Comparison of ENCODE assay signal across 9 cellular contexts in genomic region chr1:154423303-154423987, GRCh38. TPM values are rescaled to one million over a fixed set of nuclear protein-coding genes. Genes with fewer than 3 reads are reported as not detected.
DNase-seq lines count a peak whose midpoint lies in the region; ATAC-seq and TF ChIP-seq lines count a peak whose summit lies in the region.
"Had no signal": no experiment of that assay in that cellular context is flagged by ENCODE, and none has a peak within 500 bp of the region (broad histone marks: within the 10 kb centered on the region; RNA-seq: fewer than 3 reads in every experiment).

No MANE protein-coding gene starts in this region.

- no peaks in the 10 kb centered on the region for H3K9me3 ChIP-seq in A673 (ENCODE audit: low read depth, low read length, poor library complexity, severe bottlenecking)
- no peaks in the 10 kb centered on the region for H3K9me3 ChIP-seq in naive thymus-derived CD4-positive, alpha-beta T cell (ENCODE audit: control insufficient read depth in 2 of 3, low read length in 3 of 3)

- TF ChIP-seq CTCF in A673 (conservative IDR thresholded peaks at IDR 0.05; ENCODE audit: low read depth, low read length) (no peak), GM20000 (IDR thresholded peaks at IDR 0.05; ENCODE audit: extremely low read depth, missing control alignments) (no peak)

- H3K27ac Mint-ChIP-seq in naive thymus-derived CD4-positive, alpha-beta T cell: peak overlapping the region in 8 of 9 donors; percentile 58 to 97 (median 84)

- peak overlapping the region in 9 of 10 donors; percentile 25 to 79 (median 52) for H3K4me3 Mint-ChIP-seq in naive thymus-derived CD4-positive, alpha-beta T cell

- H3K36me3 Mint-ChIP-seq in naive thymus-derived CD4-positive, alpha-beta T cell: peaks cover 0 to 31% (median 8%) of the 10 kb centered on the region in 5 donors

- intact Hi-C loops in A673 (cut with micrococcal nuclease; ENCODE audit: unreplicated experiment): no loop called here
- intact Hi-C loops in naive thymus-derived CD4-positive, alpha-beta T cell (cut with micrococcal nuclease): no loop called here

- no peaks in the 10 kb centered on the region for H3K9me3 Mint-ChIP-seq in naive thymus-derived CD4-positive, alpha-beta T cell

- no TSS peak for BruUV-seq in A673 (replicated peaks; lab: Mats Ljungman, UMichigan)

- H3K4me1 Mint-ChIP-seq in naive thymus-derived CD4-positive, alpha-beta T cell: peaks cover 30 to 96% (median 87%) of the 10 kb centered on the region in 7 donors

- H3K27ac ChIP-seq in A673 (ENCODE audit: low read depth, low read length, poor library complexity, severe bottlenecking) (peak overlapping the region; percentile 68), cingulate gyrus (ENCODE audit: low read depth, low read length) (peak overlapping the region; percentile 67)
- peak overlapping the region; percentile 40 for H3K27ac ChIP-seq in naive thymus-derived CD4-positive, alpha-beta T cell (ENCODE audit: low read depth, low read length)

- CTCF ChIA-PET in A673 (lab: Charles Lee): no interaction called here
- CTCF ChIA-PET in naive thymus-derived CD4-positive, alpha-beta T cell (lab: Charles Lee): interaction anchor here (0.7 to 1.0 kb wide), 3 partner anchors 18 to 150 kb away, joined by 3 read pairs; no protein-coding TSS in a partner anchor

- no peak overlapping the region for H3K4me3 ChIP-seq in A673 (ENCODE audit: low read depth, low read length, poor library complexity, severe bottlenecking)
- no peak overlapping the region for H3K4me3 ChIP-seq in naive thymus-derived CD4-positive, alpha-beta T cell (ENCODE audit: low read length)

- DNase-seq in A673 (ENCODE audit: low spot score) (peak; percentile 72), HT1080 (ENCODE audit: low read depth) (peak; percentile 73), NCI-H1694 treated with DMSO at 0.1 percent for 48 hours (lab: John Stamatoyannopoulos, UW) (no peak), GM20000 (ENCODE audit: low spot score) (no peak)
- DNase-seq in naive thymus-derived CD4-positive, alpha-beta T cell: no peak
- DNase-seq: islet precursor cell had no signal

- ATAC-seq in naive thymus-derived CD4-positive, alpha-beta T cell: no peak
- no peak for ATAC-seq in GM21576 (IDR thresholded peaks at IDR 0.05; ENCODE audit: unreplicated experiment)
- no peak for ATAC-seq in HG03469 (IDR thresholded peaks at IDR 0.05; ENCODE audit: unreplicated experiment)

- H3K36me3 ChIP-seq in A673 (ENCODE audit: insufficient read depth, low read length, poor library complexity, severe bottlenecking): no peaks in the 10 kb centered on the region
- peaks cover 0 to 20% (median 0%) of the 10 kb centered on the region in 3 experiments for H3K36me3 ChIP-seq in naive thymus-derived CD4-positive, alpha-beta T cell (ENCODE audit: control insufficient read depth in 2 of 3, insufficient read depth in 3 of 3, low read length in 3 of 3)

- no peaks in the 10 kb centered on the region for H3K27me3 ChIP-seq in A673 (replicated peaks; ENCODE audit: insufficient read depth, low read depth, low read length, poor library complexity)
- H3K27me3 ChIP-seq in naive thymus-derived CD4-positive, alpha-beta T cell (ENCODE audit: control insufficient read depth in 2 of 2, insufficient read depth in 2 of 2, low read length in 2 of 2): no peaks in the 10 kb centered on the region

- no peaks in the 10 kb centered on the region for H3K27me3 Mint-ChIP-seq in naive thymus-derived CD4-positive, alpha-beta T cell

- POLR2A ChIA-PET in A673 (lab: Charles Lee; ENCODE audit: low non-redundant PET): interaction anchor here (0.6 to 0.7 kb wide), 2 partner anchors 13 to 24 kb away, joined by 4 to 7 read pairs; no protein-coding TSS in a partner anchor
- POLR2A ChIA-PET in naive thymus-derived CD4-positive, alpha-beta T cell (lab: Charles Lee): interaction anchor here (0.6 to 2.4 kb wide), 5 partner anchors 13 to 209 kb away, joined by 3 to 15 read pairs (median 5); no protein-coding TSS in a partner anchor

- peaks cover 17% of the 10 kb centered on the region for H3K4me1 ChIP-seq in A673 (ENCODE audit: insufficient read depth, low read length, poor library complexity, severe bottlenecking)
- H3K4me1 ChIP-seq in naive thymus-derived CD4-positive, alpha-beta T cell (ENCODE audit: control insufficient read depth in 2 of 2, insufficient read depth in 2 of 2, low read length in 2 of 2): peaks cover 0 to 76% of the 10 kb centered on the region in 2 donors

RNA-seq across cellular contexts. Expression of gene IL6R, which starts 18.3 kb away (rescaled TPM):
- total RNA-seq in A673 (2021): 1.6 and 1.9 TPM in 2 replicates
- 13.8 and 25.4 TPM in 2 replicates for total RNA-seq in HT1080 (2014; rRNA removed; shearing (Covaris generic))
- 2.4 and 3.5 TPM in 2 replicates for polyA plus RNA-seq in HT1080 (2015; cell fraction: cytosol; rRNA removed)
- 10.5 and 11.4 TPM in 2 replicates for polyA plus RNA-seq in HT1080 (2015; cell fraction: nucleus; rRNA removed)
- total RNA-seq in naive thymus-derived CD4-positive, alpha-beta T cell: 10 to 100 TPM in 4 of 5 experiments, 1 to 10 TPM in 1; 5.2 to 91.6 (median 85.6) TPM
- 10 to 100 TPM; 55.1 to 66.3 TPM for polyA plus RNA-seq in naive thymus-derived CD4-positive, alpha-beta T cell

Comparison
In these comparisons a context has a peak if more than half of its experiments do, and no peak if none do; other contexts are left out.
1. DNase-seq: peak in A673 (single experiment) and HT1080 (single experiment); none in naive thymus-derived CD4-positive, alpha-beta T cell (0 of 9), NCI-H1694 treated with DMSO at 0.1 percent for 48 hours (single experiment) and GM20000 (single experiment).
2. Peak in every context shown above with its lines, with median percentiles within 50 percentile points of each other: H3K27ac ChIP-seq.